In genomic region chr21:42116551-42116950, GRCh38 we compare ENCODE assay signal across 7 cellular contexts. TPM values are rescaled to one million over a fixed set of nuclear protein-coding genes. Genes with fewer than 3 reads are reported as not detected.
"Had no signal": no experiment of that assay in that cellular context is flagged by ENCODE, and none has a peak within 500 bp of the region (broad histone marks: within the 10 kb centered on the region; RNA-seq: fewer than 3 reads in every experiment).

No MANE protein-coding gene starts in this region.

RNA-seq across cellular contexts. Expression of gene UMODL1, which starts 45.4 kb away (rescaled TPM):
- total RNA-seq: fibroblast of lung, frontal cortex, left ventricle myocardium superior, occipital lobe, posterior vena cava, pulmonary artery endothelial cell, ureter had no signal
